In genomic region chr3:25119682-25120081, GRCh38 we compare ENCODE assay signal across 5 cellular contexts.
"Had no signal": no experiment of that assay in that cellular context is flagged by ENCODE, and none has a peak within 500 bp of the region (broad histone marks: within the 10 kb centered on the region; RNA-seq: fewer than 3 reads in every experiment).

No MANE protein-coding gene starts in this region.

- H3K4me3 Mint-ChIP-seq: IgD-negative memory B cell had no signal

- H3K4me3 ChIP-seq: K562 had no signal

- H3K4me1 Mint-ChIP-seq: IgD-negative memory B cell had no signal

- ATAC-seq: HepG2, K562 had no signal

- H3K27ac Mint-ChIP-seq: IgD-negative memory B cell had no signal

- H3K36me3 Mint-ChIP-seq: IgD-negative memory B cell had no signal

- H3K27me3 Mint-ChIP-seq: IgD-negative memory B cell had no signal

- DNase-seq: IMR-90 had no signal

- H3K27ac ChIP-seq: HL-60 had no signal
